Comparison of ENCODE assay signal across 8 cellular contexts in the genomic region with DNA sequence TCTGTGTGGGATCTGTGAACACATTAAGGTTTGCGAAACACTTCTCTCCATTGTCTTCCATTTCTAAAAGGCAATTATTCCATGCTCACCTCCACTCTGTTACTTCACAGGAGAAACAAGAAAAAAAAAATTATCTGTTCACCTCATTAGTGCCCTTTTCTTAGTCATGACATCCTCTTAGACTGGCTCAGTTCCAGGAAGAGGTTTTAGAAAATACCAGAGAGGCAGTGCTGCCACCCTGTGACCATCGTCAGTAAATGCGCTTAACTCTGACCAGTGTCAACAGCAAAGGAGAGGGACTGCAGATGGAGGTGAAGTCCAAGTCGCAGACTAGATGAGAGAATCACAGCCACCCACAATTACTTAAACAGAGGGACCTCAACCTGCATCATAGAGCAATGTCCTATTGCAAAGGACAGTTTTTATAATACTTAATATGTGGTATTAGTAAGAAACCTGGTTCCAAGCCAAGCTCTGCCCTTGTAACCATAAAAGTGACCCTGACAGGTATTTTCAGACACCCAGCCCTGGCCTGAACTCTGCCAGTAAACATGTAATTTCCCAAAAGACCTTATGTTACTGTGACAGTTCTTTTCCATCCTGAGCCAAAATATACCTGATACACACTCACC. TPM values are rescaled to one million over a fixed set of nuclear protein-coding genes. Genes with fewer than 3 reads are reported as not detected.
DNase-seq lines count a peak whose midpoint lies in the region; ATAC-seq, FAIRE-seq and TF ChIP-seq lines count a peak whose summit lies in the region.

No MANE protein-coding gene starts in this region.

- no peak overlapping the region for H3K9ac ChIP-seq in neural cell (ENCODE audit: low read length)

- in situ Hi-C loops in transverse colon (cut with MboI; ENCODE audit: low pct_ligation_motif_present in 1 of 4, low pct_unique_long_range_greater_than_20kb in 1 of 4, low sequenced_read_pairs in 3 of 4), result no loop called here

- FAIRE-seq in G401.6 (lab: Jason Lieb, UNC), result peak; percentile 31

- H3K4me1 ChIP-seq in transverse colon, result peaks cover 0 to 4% (median 0%) of the 10 kb centered on the region in 4 donors

- H2AFZ ChIP-seq in neural cell (ENCODE audit: low read depth, low read length), result no peak overlapping the region

- no peaks in the 10 kb centered on the region for H3K79me2 ChIP-seq in neural cell (replicated peaks; ENCODE audit: insufficient read depth, low read length)

- TF ChIP-seq RAD21 in neural cell (conservative IDR thresholded peaks at IDR 0.05), result peak; percentile 56

- H3K9me3 ChIP-seq in neural cell (ENCODE audit: low read length) (peaks cover 3% of the 10 kb centered on the region), transverse colon (no peaks in the 10 kb centered on the region)

- H3K36me3 ChIP-seq in neural cell (ENCODE audit: insufficient read depth, low read length) (no peaks in the 10 kb centered on the region), transverse colon (no peaks in the 10 kb centered on the region)

- TF ChIP-seq EP300 in neural cell (conservative IDR thresholded peaks at IDR 0.05; ENCODE audit: poor library complexity, severe bottlenecking), result no peak
- TF ChIP-seq EP300 in transverse colon (IDR thresholded peaks at IDR 0.05; ENCODE audit: low read depth), result no peak

- intact Hi-C loops in transverse colon (cut with DNase I; ENCODE audit: low total_unique reads), result no loop called here

- no peaks in the 10 kb centered on the region for H3K27me3 ChIP-seq in neural cell (ENCODE audit: insufficient read depth, low read depth, low read length)
- peaks cover 31% of the 10 kb centered on the region for H3K27me3 ChIP-seq in transverse colon

- H3K27ac ChIP-seq in neural cell (ENCODE audit: low read length) (no peak overlapping the region), transverse colon (no peak overlapping the region)

- no peaks in the 10 kb centered on the region for H3F3A ChIP-seq in neural cell (ENCODE audit: insufficient read depth, low read length, poor library complexity, severe bottlenecking)

- H3K4me3 ChIP-seq in neural cell (ENCODE audit: low read length) (no peak overlapping the region), transverse colon (no peak overlapping the region)

- TF ChIP-seq CTCF in neural cell (IDR thresholded peaks at IDR 0.05; ENCODE audit: poor library complexity, severe bottlenecking), result peak; percentile 64
- peak; percentile 42 to 58 (median 56) for TF ChIP-seq CTCF in transverse colon (IDR thresholded peaks at IDR 0.05)

- peak; percentile 42 for DNase-seq in HPDE6-E6E7 (ENCODE audit: extremely low spot score)
- DNase-seq in NOMO-1 treated with DMSO at 0.1 percent for 48 hours (lab: John Stamatoyannopoulos, UW; ENCODE audit: unreplicated experiment), result peak; percentile 86
- peak; percentile 63 for DNase-seq in activated CD8-positive, alpha-beta memory T cell treated with anti-CD3 and anti-CD28 coated beads, Interleukin-2, amount 50 U/mL, for 48 hours
- peak; percentile 61 for DNase-seq in transverse colon

- H3K4me2 ChIP-seq in neural cell (ENCODE audit: low read length), result no peak overlapping the region

- H4K20me1 ChIP-seq in neural cell (ENCODE audit: insufficient read depth), result no peaks in the 10 kb centered on the region

- no peak for TF ChIP-seq POLR2A in transverse colon (IDR thresholded peaks at IDR 0.05)

- ATAC-seq in esophagus mucosa (peak; percentile 86), GM19351 (IDR thresholded peaks at IDR 0.05; ENCODE audit: unreplicated experiment) (no peak)

- 24 to 100% methylated on average over 1 to 4 of the region's 4 CpGs for WGBS in transverse colon (ENCODE audit: low coverage in 1 of 2), 2 donors

- no peaks in the 10 kb centered on the region for H3K9me2 ChIP-seq in neural cell (ENCODE audit: insufficient read depth, low read length)

TF ChIP-seq in neural cell, 6 proteins besides CTCF, POLR2A, EP300 and RAD21:
- TF ChIP-seq POLR2AphosphoS5 (IDR thresholded peaks at IDR 0.05), result no peak
- TF ChIP-seq EZH2 (IDR thresholded peaks at IDR 0.05; ENCODE audit: borderline replicate concordance, insufficient read depth, low read length, poor library complexity, severe bottlenecking), result no peak
- TF ChIP-seq SMC3 (conservative IDR thresholded peaks at IDR 0.05; ENCODE audit: poor library complexity), result peak; percentile 36
- TF ChIP-seq, protein P1, sequence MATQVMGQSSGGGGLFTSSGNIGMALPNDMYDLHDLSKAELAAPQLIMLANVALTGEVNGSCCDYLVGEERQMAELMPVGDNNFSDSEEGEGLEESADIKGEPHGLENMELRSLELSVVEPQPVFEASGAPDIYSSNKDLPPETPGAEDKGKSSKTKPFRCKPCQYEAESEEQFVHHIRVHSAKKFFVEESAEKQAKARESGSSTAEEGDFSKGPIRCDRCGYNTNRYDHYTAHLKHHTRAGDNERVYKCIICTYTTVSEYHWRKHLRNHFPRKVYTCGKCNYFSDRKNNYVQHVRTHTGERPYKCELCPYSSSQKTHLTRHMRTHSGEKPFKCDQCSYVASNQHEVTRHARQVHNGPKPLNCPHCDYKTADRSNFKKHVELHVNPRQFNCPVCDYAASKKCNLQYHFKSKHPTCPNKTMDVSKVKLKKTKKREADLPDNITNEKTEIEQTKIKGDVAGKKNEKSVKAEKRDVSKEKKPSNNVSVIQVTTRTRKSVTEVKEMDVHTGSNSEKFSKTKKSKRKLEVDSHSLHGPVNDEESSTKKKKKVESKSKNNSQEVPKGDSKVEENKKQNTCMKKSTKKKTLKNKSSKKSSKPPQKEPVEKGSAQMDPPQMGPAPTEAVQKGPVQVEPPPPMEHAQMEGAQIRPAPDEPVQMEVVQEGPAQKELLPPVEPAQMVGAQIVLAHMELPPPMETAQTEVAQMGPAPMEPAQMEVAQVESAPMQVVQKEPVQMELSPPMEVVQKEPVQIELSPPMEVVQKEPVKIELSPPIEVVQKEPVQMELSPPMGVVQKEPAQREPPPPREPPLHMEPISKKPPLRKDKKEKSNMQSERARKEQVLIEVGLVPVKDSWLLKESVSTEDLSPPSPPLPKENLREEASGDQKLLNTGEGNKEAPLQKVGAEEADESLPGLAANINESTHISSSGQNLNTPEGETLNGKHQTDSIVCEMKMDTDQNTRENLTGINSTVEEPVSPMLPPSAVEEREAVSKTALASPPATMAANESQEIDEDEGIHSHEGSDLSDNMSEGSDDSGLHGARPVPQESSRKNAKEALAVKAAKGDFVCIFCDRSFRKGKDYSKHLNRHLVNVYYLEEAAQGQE (IDR thresholded peaks at IDR 0.05; ENCODE audit: borderline replicate concordance), result no peak
- no peak for TF ChIP-seq TAF1 (IDR thresholded peaks at IDR 0.05; ENCODE audit: low read depth)
- TF ChIP-seq MXI1 (conservative IDR thresholded peaks at IDR 0.05; ENCODE audit: poor library complexity, severe bottlenecking), result no peak

RNA-seq across cellular contexts. Expression of a gene that starts 19.4 kb away (rescaled TPM):
- 2.0 TPM for total RNA-seq in esophagus mucosa
- 0.90 and 2.9 TPM in 2 replicates for polyA plus RNA-seq in neural cell
- polyA minus RNA-seq in neural cell, result 3.4 and 4.4 TPM in 2 replicates
- 1 to 10 TPM in 1 of 4 donors, under 1 TPM in 2, not detected in 1; 0.41 to 1.1 (median 0.95) TPM for total RNA-seq in transverse colon

RNA-seq across cellular contexts. Expression of a gene that starts 31.5 kb away (rescaled TPM):
- total RNA-seq in esophagus mucosa, result 0.24 TPM
- not detected in 2 replicates for polyA plus RNA-seq in neural cell
- not detected in 2 replicates for polyA minus RNA-seq in neural cell
- 1 to 10 TPM in 1 of 4 donors, under 1 TPM in 1, not detected in 2; 0.48 to 1.5 TPM for total RNA-seq in transverse colon
